ENCODE assay signal across 21 cellular contexts in genomic region chr18:35616074-35616473, GRCh38. TPM values are rescaled to one million over a fixed set of nuclear protein-coding genes. Genes with fewer than 3 reads are reported as not detected.
DNase-seq lines count a peak whose midpoint lies in the region; ATAC-seq and TF ChIP-seq lines count a peak whose summit lies in the region.
"Had no signal": no experiment of that assay in that cellular context is flagged by ENCODE, and none has a peak within 500 bp of the region (broad histone marks: within the 10 kb centered on the region; RNA-seq: fewer than 3 reads in every experiment).

No MANE protein-coding gene starts in this region.

- no peaks in the 10 kb centered on the region for H3K27me3 Mint-ChIP-seq in MCF 10A (ENCODE audit: insufficient read depth, unreplicated experiment)
- no peaks in the 10 kb centered on the region for H3K27me3 Mint-ChIP-seq in T-helper 17 cell
- H3K27me3 Mint-ChIP-seq: natural killer cell treated with Interleukin-12 subunit alpha and Interleukin-12 subunit beta and Interleukin-15 and Interleukin-18, amount 100 ng/mL, for 72 hours; progenitor cell of endocrine pancreas had no signal

- POLR2A ChIA-PET in MCF 10A (lab: Yijun Ruan, JAX) = interaction anchor here (1.0 to 5.1 kb wide), 11 partner anchors 9 to 203 kb away, joined by 3 to 55 read pairs (median 6); partner anchors contain the start of genes GALNT1 and INO80C

- no peak for TF ChIP-seq CTCF in MCF 10A (IDR thresholded peaks at IDR 0.05; ENCODE audit: unreplicated experiment)
- no peak for TF ChIP-seq CTCF in breast epithelium (IDR thresholded peaks at IDR 0.05)
- TF ChIP-seq CTCF in left lung (IDR thresholded peaks at IDR 0.05) = no peak
- TF ChIP-seq CTCF in suprapubic skin (IDR thresholded peaks at IDR 0.05) = no peak

- WGBS in suprapubic skin = 86% methylated on average over 2 of the region's 2 CpGs

- DNase-seq in MCF 10A (ENCODE audit: unreplicated experiment) = peak; percentile 35
- DNase-seq in breast epithelium (ENCODE audit: low spot score in 2 of 2) = no peak
- DNase-seq in SJSA1 (ENCODE audit: low read depth in 1 of 2, low spot score in 2 of 2) = no peak
- no peak for DNase-seq in left lung
- DNase-seq in suprapubic skin (ENCODE audit: low spot score in 2 of 2) = no peak
- DNase-seq in T-helper 17 cell = no peak
- DNase-seq in stimulated activated CD4-positive, alpha-beta T cell treated with anti-CD3 and anti-CD28 coated beads, Interleukin-4, amount 100 ng/mL, for 4 hours = no peak
- DNase-seq: activated CD4-positive, alpha-beta T cell treated with anti-CD3 and anti-CD28 coated beads for 48 hours; activated effector memory CD4-positive, alpha-beta T cell treated with Interleukin-2 at 50 U/mL for 16 hours; head of caudate nucleus; lower lobe of right lung; NCI-H774; stimulated activated naive CD4-positive, alpha-beta T cell treated with Interleukin-2 at 50 U/mL for 16 hours; SW 1271 had no signal

- no peak for TF ChIP-seq EP300 in suprapubic skin (IDR thresholded peaks at IDR 0.05)

- no TSS peak for BruUV-seq in MCF 10A (replicated peaks; lab: Mats Ljungman, UMichigan)

- CTCF ChIA-PET in MCF 10A (lab: Yijun Ruan, JAX) = interaction anchor here (0.7 to 1.4 kb wide), 4 partner anchors 37 to 335 kb away, joined by 3 read pairs; no protein-coding TSS in a partner anchor

- ATAC-seq in left lung = no peak
- ATAC-seq in T-helper 17 cell = no peak
- ATAC-seq in HG02642 (IDR thresholded peaks at IDR 0.05; ENCODE audit: poor library complexity, unreplicated experiment) = no peak

- H3K4me3 Mint-ChIP-seq in MCF 10A (ENCODE audit: unreplicated experiment) (no peak overlapping the region), T-helper 17 cell (no peak overlapping the region)

- intact Hi-C loops in MCF 10A (cut with micrococcal nuclease) (loop anchor here (2.0 kb wide), 1 partner anchor 207 kb away; no protein-coding TSS in a partner anchor), breast epithelium (cut with DNase I; ENCODE audit: low total_unique reads) (no loop called here), left lung (cut with DNase I) (no loop called here)

- peak overlapping the region in 1 of 2 donors; percentile 44 for H3K27ac ChIP-seq in breast epithelium
- H3K27ac ChIP-seq in SJSA1 = peak overlapping the region; percentile 61; the same call in 1 of the 2 replicates
- peak overlapping the region; percentile 14 to 84 for H3K27ac ChIP-seq in left lung
- peak overlapping the region; percentile 47 for H3K27ac ChIP-seq in suprapubic skin
- H3K27ac ChIP-seq: 22Rv1, KMS-11 had no signal

- H3K9me3 ChIP-seq in breast epithelium (no peaks in the 10 kb centered on the region), SJSA1 (replicated peaks) (no peaks in the 10 kb centered on the region), left lung (no peaks in the 10 kb centered on the region), suprapubic skin (no peaks in the 10 kb centered on the region), T-helper 17 cell (ENCODE audit: control insufficient read depth, low read length, poor library complexity, severe bottlenecking) (no peaks in the 10 kb centered on the region)
- H3K9me3 ChIP-seq: lower lobe of right lung, tibial nerve had no signal

- H3K4me3 ChIP-seq in breast epithelium = no peak overlapping the region
- H3K4me3 ChIP-seq in SJSA1 = no peak overlapping the region
- H3K4me3 ChIP-seq in left lung = no peak overlapping the region
- H3K4me3 ChIP-seq in suprapubic skin = no peak overlapping the region
- H3K4me3 ChIP-seq: lower lobe of right lung, tibial nerve had no signal

- no peaks in the 10 kb centered on the region for H3K9me3 Mint-ChIP-seq in MCF 10A (ENCODE audit: unreplicated experiment)
- H3K9me3 Mint-ChIP-seq: immature natural killer cell; natural killer cell treated with Interleukin-12 subunit alpha and Interleukin-12 subunit beta and Interleukin-15 and Interleukin-18, amount 100 ng/mL, for 72 hours had no signal

- peaks cover 0 to 6% of the 10 kb centered on the region in 2 donors for H3K4me1 ChIP-seq in breast epithelium
- peaks cover 40% of the 10 kb centered on the region for H3K4me1 ChIP-seq in SJSA1 (replicated peaks)
- peaks cover 0 to 35% of the 10 kb centered on the region in 2 donors for H3K4me1 ChIP-seq in left lung
- H3K4me1 ChIP-seq in suprapubic skin = peaks cover 48% of the 10 kb centered on the region

- H3K36me3 Mint-ChIP-seq in MCF 10A (ENCODE audit: insufficient read depth, unreplicated experiment) (no peaks in the 10 kb centered on the region), T-helper 17 cell (ENCODE audit: low read depth) (no peaks in the 10 kb centered on the region)
- H3K36me3 Mint-ChIP-seq: immature natural killer cell; natural killer cell treated with Interleukin-12 subunit alpha and Interleukin-12 subunit beta and Interleukin-15 and Interleukin-18, amount 100 ng/mL, for 72 hours had no signal

- H3K27ac Mint-ChIP-seq in MCF 10A (ENCODE audit: low read depth, unreplicated experiment) (peak overlapping the region; percentile 57), T-helper 17 cell (no peak overlapping the region)
- H3K27ac Mint-ChIP-seq: progenitor cell of endocrine pancreas had no signal

- no peaks in the 10 kb centered on the region for H3K36me3 ChIP-seq in breast epithelium
- no peaks in the 10 kb centered on the region for H3K36me3 ChIP-seq in SJSA1
- H3K36me3 ChIP-seq in left lung = no peaks in the 10 kb centered on the region
- H3K36me3 ChIP-seq in suprapubic skin = no peaks in the 10 kb centered on the region
- H3K36me3 ChIP-seq: lower lobe of right lung, tibial nerve had no signal

- peaks cover 24% of the 10 kb centered on the region for H3K4me1 Mint-ChIP-seq in MCF 10A (ENCODE audit: insufficient read depth, unreplicated experiment)
- peaks cover 12% of the 10 kb centered on the region for H3K4me1 Mint-ChIP-seq in T-helper 17 cell

- no peaks in the 10 kb centered on the region for H3K27me3 ChIP-seq in breast epithelium
- H3K27me3 ChIP-seq in SJSA1 (replicated peaks) = no peaks in the 10 kb centered on the region
- no peaks in the 10 kb centered on the region for H3K27me3 ChIP-seq in left lung
- H3K27me3 ChIP-seq in suprapubic skin = no peaks in the 10 kb centered on the region
- H3K27me3 ChIP-seq: tibial nerve had no signal

- TF ChIP-seq POLR2A in breast epithelium (IDR thresholded peaks at IDR 0.05) (no peak), suprapubic skin (IDR thresholded peaks at IDR 0.05) (no peak)

RNA-seq across cellular contexts. Expression of gene GALNT1, which starts 34.5 kb away (rescaled TPM):
- 71.0 and 83.2 TPM in 2 replicates for total RNA-seq in MCF 10A (2022)
- total RNA-seq in breast epithelium = 10 to 100 TPM; 34.9 to 60.9 (median 46.5) TPM
- 117 and 121 TPM in 2 replicates for total RNA-seq in SJSA1 (2014; rRNA removed; shearing (Covaris generic))
- total RNA-seq in left lung = 100 to 1,000 TPM in 1 of 2 donors, 10 to 100 TPM in 1; 82.5 to 109 TPM
- total RNA-seq in suprapubic skin = 10 to 100 TPM; 46.2 to 96.5 (median 62.6) TPM
- 10 to 100 TPM; 23.7 to 28.3 TPM for total RNA-seq in T-helper 17 cell
